Comparison of ENCODE assay signal across 17 cellular contexts in the genomic region with DNA sequence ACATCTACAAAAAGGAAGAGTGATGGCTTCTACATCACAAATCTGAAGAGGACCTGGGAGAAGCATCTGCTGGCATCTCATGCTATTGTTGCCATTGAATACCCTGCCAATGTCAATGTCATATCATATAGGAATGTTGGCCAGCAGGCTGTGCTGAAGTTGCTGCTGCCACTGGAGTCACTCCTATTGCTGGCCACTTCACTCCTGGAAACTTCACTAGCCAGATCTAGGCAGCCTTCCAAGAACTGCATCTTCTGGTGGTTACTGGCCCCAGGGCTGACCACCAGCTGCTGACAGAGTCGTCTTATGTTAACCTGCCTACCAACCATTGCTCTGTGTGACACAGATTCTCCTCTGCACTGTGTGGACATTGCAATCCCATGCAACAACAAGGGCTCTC.
DNase-seq lines count a peak whose midpoint lies in the region; ATAC-seq and TF ChIP-seq lines count a peak whose summit lies in the region.
"Had no signal": no experiment of that assay in that cellular context is flagged by ENCODE, and none has a peak within 500 bp of the region (broad histone marks: within the 10 kb centered on the region; RNA-seq: fewer than 3 reads in every experiment).

No MANE protein-coding gene starts in this region.

- no peak overlapping the region for H4K8ac ChIP-seq in trophoblast cell (ENCODE audit: low read depth, low read length)

- H3K79me2 ChIP-seq in PC-3 (ENCODE audit: low read length) (no peaks in the 10 kb centered on the region), trophoblast cell (ENCODE audit: control insufficient read depth, insufficient read depth, low read length, poor library complexity) (no peaks in the 10 kb centered on the region)

- no peak overlapping the region for H2BK12ac ChIP-seq in trophoblast cell (ENCODE audit: low read length)

- H3K27me3 ChIP-seq in PC-3 (ENCODE audit: low read length), result no peaks in the 10 kb centered on the region
- no peaks in the 10 kb centered on the region for H3K27me3 ChIP-seq in trophoblast cell (ENCODE audit: insufficient read depth, low read length)

- no CpG with 5 or more reads among the region's 1 CpG for WGBS in trophoblast cell (ENCODE audit: extremely low coverage, insufficient coverage, insufficient read length)

- ATAC-seq in PC-3 (no peak), GM19455 (IDR thresholded peaks at IDR 0.05; ENCODE audit: unreplicated experiment) (no peak), left lobe of liver (no peak)
- ATAC-seq: A549 had no signal

- H3K9ac ChIP-seq in PC-3 (ENCODE audit: low read length) (no peak overlapping the region), trophoblast cell (ENCODE audit: low read length) (no peak overlapping the region)
- H3K9ac ChIP-seq: GM23248 had no signal

- H3K79me1 ChIP-seq in trophoblast cell (ENCODE audit: low read length), result no peaks in the 10 kb centered on the region

- H3K27ac ChIP-seq in PC-3 (ENCODE audit: low read length) (no peak overlapping the region), trophoblast cell (ENCODE audit: low read depth, low read length) (no peak overlapping the region), RWPE1 (no peak overlapping the region)
- H3K27ac ChIP-seq: 22Rv1, A549, C4-2B, GM23248, HL-60 had no signal

- H3K4ac ChIP-seq in trophoblast cell (ENCODE audit: low read depth, low read length), result no peak overlapping the region

- CTCF ChIA-PET in PC-3 (lab: Charles Lee), result no interaction called here
- CTCF ChIA-PET in RWPE1 (lab: Yijun Ruan, JAX), result no interaction called here

- H2AFZ ChIP-seq in PC-3 (ENCODE audit: low read length) (no peak overlapping the region), trophoblast cell (ENCODE audit: insufficient read depth, low read length, poor library complexity) (no peak overlapping the region)
- H2AFZ ChIP-seq: GM23248 had no signal

- peak; percentile 36 for DNase-seq in EH (ENCODE audit: low read depth)
- DNase-seq in PC-3, result peak; percentile 38
- DNase-seq in epithelial cell of esophagus (ENCODE audit: low read depth), result peak; percentile 19
- DNase-seq in trophoblast cell, result peak; percentile 25 to 62
- no peak for DNase-seq in RWPE1 (ENCODE audit: low spot score)
- no peak for DNase-seq in left lobe of liver (ENCODE audit: low spot score)
- DNase-seq: AML-193; Caco-2; CD4-positive, alpha-beta T cell; GF-D8; GM23248 had no signal

- no TSS peak for BruUV-seq in PC-3 (replicated peaks; lab: Mats Ljungman, UMichigan)

- no peak overlapping the region for H4K12ac ChIP-seq in trophoblast cell (ENCODE audit: low read depth, low read length)

- no peak overlapping the region for H2AK5ac ChIP-seq in trophoblast cell (ENCODE audit: low read length)

- POLR2A ChIA-PET in PC-3 (lab: Charles Lee; ENCODE audit: unreplicated experiment), result no interaction called here
- POLR2A ChIA-PET in RWPE1 (lab: Yijun Ruan, JAX; ENCODE audit: low non-redundant PET), result no interaction called here

- H3K9me3 ChIP-seq in PC-3 (ENCODE audit: low read length), result no peaks in the 10 kb centered on the region
- H3K9me3 ChIP-seq in trophoblast cell (ENCODE audit: insufficient read depth, low read depth, low read length), result no peaks in the 10 kb centered on the region
- H3K9me3 ChIP-seq: A549, HAP-1 had no signal

- H4K91ac ChIP-seq in trophoblast cell (ENCODE audit: low read depth, low read length), result no peak overlapping the region

- TF ChIP-seq CTCF in PC-3 (conservative IDR thresholded peaks at IDR 0.05; ENCODE audit: low read depth, low read length), result no peak
- no peak for TF ChIP-seq CTCF in epithelial cell of esophagus (IDR thresholded peaks at IDR 0.05; ENCODE audit: insufficient read depth, low read depth, low read length, missing control alignments)
- TF ChIP-seq CTCF in RWPE1 (conservative IDR thresholded peaks at IDR 0.05; ENCODE audit: low read depth), result no peak

- no peaks in the 10 kb centered on the region for H3K9me2 ChIP-seq in PC-3 (replicated peaks; ENCODE audit: low read length)

- no peak overlapping the region for H2BK120ac ChIP-seq in trophoblast cell (ENCODE audit: insufficient read depth, low read length, poor library complexity)

- no peak overlapping the region for H3K4me2 ChIP-seq in PC-3 (ENCODE audit: low read length)
- no peak overlapping the region for H3K4me2 ChIP-seq in trophoblast cell (ENCODE audit: low read length)
- H3K4me2 ChIP-seq: A549 had no signal

- H2BK5ac ChIP-seq in trophoblast cell (ENCODE audit: low read depth, low read length, poor library complexity), result no peak overlapping the region

- H3K36me3 ChIP-seq in PC-3 (ENCODE audit: low read depth, low read length), result no peaks in the 10 kb centered on the region
- no peaks in the 10 kb centered on the region for H3K36me3 ChIP-seq in trophoblast cell (ENCODE audit: control insufficient read depth in 1 of 2, insufficient read depth in 2 of 2, low read length in 2 of 2)
- H3K36me3 ChIP-seq: HAP-1 had no signal

- H4K20me1 ChIP-seq in PC-3 (ENCODE audit: low read length), result no peaks in the 10 kb centered on the region

- H3F3A ChIP-seq in PC-3 (ENCODE audit: low read length, unreplicated experiment), result no peaks in the 10 kb centered on the region

- H3K18ac ChIP-seq in trophoblast cell (ENCODE audit: low read length), result no peak overlapping the region

- H3K14ac ChIP-seq in trophoblast cell (ENCODE audit: low read length), result no peak overlapping the region

- H3K23ac ChIP-seq in trophoblast cell (ENCODE audit: low read length), result no peak overlapping the region

- H3K4me1 ChIP-seq in PC-3 (ENCODE audit: insufficient read depth, low read length) (no peaks in the 10 kb centered on the region), trophoblast cell (ENCODE audit: control insufficient read depth in 1 of 2, insufficient read depth in 2 of 2, low read length in 2 of 2) (no peaks in the 10 kb centered on the region)
- H3K4me1 ChIP-seq: A549, Caco-2, HAP-1 had no signal

- intact Hi-C loops in PC-3 (cut with micrococcal nuclease), result no loop called here

- no peak overlapping the region for H3K4me3 ChIP-seq in PC-3 (ENCODE audit: low read length)
- H3K4me3 ChIP-seq in epithelial cell of esophagus (ENCODE audit: low read length), result no peak overlapping the region
- H3K4me3 ChIP-seq in trophoblast cell (ENCODE audit: low read depth, low read length), result no peak overlapping the region
- H3K4me3 ChIP-seq: A549, GM23248, HAP-1 had no signal

Comparison
In these comparisons a context has a peak if more than half of its experiments do, and no peak if none do; other contexts are left out.
1. DNase-seq: peak in EH (single experiment), PC-3 (single experiment), epithelial cell of esophagus (single experiment) and trophoblast cell (2 of 2); none in RWPE1 (single experiment) and left lobe of liver (single experiment).